In the genomic region with DNA sequence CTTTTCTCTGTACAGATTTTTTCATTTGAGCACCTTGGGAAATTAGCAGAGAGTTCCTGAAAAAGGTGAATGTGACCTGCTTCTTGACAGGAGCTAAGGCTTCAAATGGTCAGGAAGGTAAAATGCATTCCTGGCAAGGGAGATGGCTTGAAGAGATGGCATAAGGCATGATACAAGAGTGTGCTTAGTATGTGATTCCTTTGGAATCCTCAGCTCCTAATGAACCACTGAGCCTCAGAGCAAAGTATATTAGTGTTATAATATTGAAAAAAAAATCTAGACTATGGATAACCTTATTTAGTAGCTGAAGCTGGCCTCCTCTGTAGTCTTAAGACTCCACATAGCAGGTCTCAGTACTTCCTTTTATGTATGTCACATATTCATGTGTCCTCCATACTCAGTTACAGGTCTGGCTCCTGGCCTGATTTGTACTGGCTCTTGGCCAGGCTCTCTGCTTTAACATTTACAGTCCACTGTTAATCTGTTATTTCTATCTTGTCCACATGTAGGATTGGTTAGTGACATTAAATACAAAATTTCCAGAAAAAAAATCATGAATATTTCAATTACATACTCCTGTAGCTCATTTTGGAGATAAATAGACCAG, we compare ENCODE assay signal across 1 cellular context.
TF ChIP-seq lines count a peak whose summit lies in the region.

No MANE protein-coding gene starts in this region.

TF ChIP-seq in endothelial cell of umbilical vein, 7 proteins besides CTCF, POLR2A, EP300 and RAD21 (continued from another document):
- TF ChIP-seq EZH2 (IDR thresholded peaks at IDR 0.05; ENCODE audit: borderline replicate concordance, low read depth, low read length, severe bottlenecking) = no peak
- TF ChIP-seq JUN (IDR thresholded peaks at IDR 0.05; ENCODE audit: borderline replicate concordance, insufficient read depth, insufficient read length, low read depth) = no peak
- no peak for TF ChIP-seq MYC (IDR thresholded peaks at IDR 0.05; ENCODE audit: low read depth, low read length)
